In the genomic region with DNA sequence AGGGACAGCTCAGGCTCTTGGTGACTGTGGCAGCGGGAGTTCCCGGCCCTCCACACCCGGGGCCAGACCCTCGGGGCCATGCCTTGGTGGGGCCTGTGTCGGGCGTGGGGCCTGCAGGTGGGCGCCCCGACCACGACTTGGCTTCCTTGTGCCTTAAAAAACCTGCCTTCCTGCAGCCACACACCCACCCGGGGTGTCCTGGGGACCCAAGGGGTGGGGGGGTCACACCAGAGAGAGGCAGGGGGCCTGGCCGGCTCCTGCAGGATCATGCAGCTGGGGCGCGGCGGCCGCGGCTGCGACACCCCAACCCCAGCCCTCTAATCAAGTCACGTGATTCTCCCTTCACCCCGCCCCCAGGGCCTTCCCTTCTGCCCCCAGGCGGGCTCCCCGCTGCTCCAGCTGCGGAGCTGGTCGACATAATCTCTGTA, we compare ENCODE assay signal across 30 cellular contexts. TPM values are rescaled to one million over a fixed set of nuclear protein-coding genes. Genes with fewer than 3 reads are reported as not detected.
DNase-seq lines count a peak whose midpoint lies in the region; FAIRE-seq and TF ChIP-seq lines count a peak whose summit lies in the region.
"Had no signal": no experiment of that assay in that cellular context is flagged by ENCODE, and none has a peak within 500 bp of the region (broad histone marks: within the 10 kb centered on the region; RNA-seq: fewer than 3 reads in every experiment).

No MANE protein-coding gene starts in this region.

- H3K4me1 ChIP-seq in endodermal cell (ENCODE audit: control insufficient read depth, insufficient read depth, low read length): no peaks in the 10 kb centered on the region
- H3K4me1 ChIP-seq: esophagus muscularis mucosa, thyroid gland had no signal

- H3K36me3 ChIP-seq in endodermal cell (ENCODE audit: control insufficient read depth, insufficient read depth, low read length): peaks cover 61% of the 10 kb centered on the region

- WGBS in endodermal cell (ENCODE audit: insufficient coverage in 1 of 2, insufficient read length in 1 of 2), 2 experiments: 95 to 100% methylated on average over 4 to 23 of the region's 23 CpGs

- peaks cover 60% of the 10 kb centered on the region for H3K36me3 Mint-ChIP-seq in endodermal cell (ENCODE audit: low read depth)
- peaks cover 27% of the 10 kb centered on the region for H3K36me3 Mint-ChIP-seq in osteocyte (ENCODE audit: unreplicated experiment)

- no peaks in the 10 kb centered on the region for H3K27me3 ChIP-seq in endodermal cell (ENCODE audit: control insufficient read depth, insufficient read depth, low read length, poor library complexity, severe bottlenecking)
- H3K27me3 ChIP-seq: esophagus muscularis mucosa, thyroid gland had no signal

- in situ Hi-C loops in G401 (cut with HindIII; ENCODE audit: low sequenced_read_pairs): no loop called here

- TF ChIP-seq CTCF in NB4 (IDR thresholded peaks at IDR 0.05; ENCODE audit: low read depth, low read length) (no peak), endodermal cell (conservative IDR thresholded peaks at IDR 0.05) (no peak), osteocyte (IDR thresholded peaks at IDR 0.05) (no peak)

- no peak overlapping the region for H3K4me3 ChIP-seq in NB4 (ENCODE audit: low read depth, low read length)
- H3K4me3 ChIP-seq in endodermal cell (ENCODE audit: low read length): no peak overlapping the region
- H3K4me3 ChIP-seq: esophagus muscularis mucosa, skin epidermis, thyroid gland had no signal

- H3K4me1 Mint-ChIP-seq in endodermal cell (no peaks in the 10 kb centered on the region), osteocyte (ENCODE audit: unreplicated experiment) (peaks cover 6% of the 10 kb centered on the region)

- no peak overlapping the region for H3K9ac ChIP-seq in endodermal cell (ENCODE audit: extremely low read depth, low read length, poor library complexity, severe bottlenecking)

- H3K27me3 Mint-ChIP-seq in endodermal cell (ENCODE audit: insufficient read depth): no peaks in the 10 kb centered on the region
- H3K27me3 Mint-ChIP-seq in osteocyte (ENCODE audit: unreplicated experiment): no peaks in the 10 kb centered on the region
- H3K27me3 Mint-ChIP-seq: naive thymus-derived CD4-positive, alpha-beta T cell had no signal

- H3K4me3 Mint-ChIP-seq in endodermal cell (no peak overlapping the region), osteocyte (ENCODE audit: unreplicated experiment) (no peak overlapping the region)
- H3K4me3 Mint-ChIP-seq: activated naive CD4-positive, alpha-beta T cell treated with anti-CD3 and anti-CD28 coated beads for 36 hours; HFFc6; naive thymus-derived CD4-positive, alpha-beta T cell; T-helper 2 cell treated with Interferon-gamma antibody and Interleukin-4, amounts not matched to agents 5 μg/mL and 100 μg/mL, for 36 hours had no signal

- 0 out of 2 replicates have a peak, but pooled peaks have one; percentile 26 for TF ChIP-seq POLR2A in GM12892 (IDR thresholded peaks at IDR 0.05; ENCODE audit: low read depth, low read length)
- TF ChIP-seq POLR2A in NB4 (IDR thresholded peaks at IDR 0.05; ENCODE audit: extremely low read depth, insufficient read length): no peak

- H3K9me3 Mint-ChIP-seq in endodermal cell (no peaks in the 10 kb centered on the region), osteocyte (ENCODE audit: unreplicated experiment) (no peaks in the 10 kb centered on the region)
- H3K9me3 Mint-ChIP-seq: activated naive CD4-positive, alpha-beta T cell treated with anti-CD3 and anti-CD28 coated beads for 36 hours; CD8-positive, alpha-beta memory T cell; T-helper 2 cell treated with Interferon-gamma antibody and Interleukin-4, amounts not matched to agents 5 μg/mL and 100 μg/mL, for 36 hours had no signal

- FAIRE-seq in GM12892 (lab: Jason Lieb, UNC): no peak

- DNase-seq in GM12892 (ENCODE audit: insufficient read length): no peak
- peak; percentile 45 for DNase-seq in NB4 (ENCODE audit: low read depth)
- DNase-seq in endodermal cell: peak; percentile 63
- DNase-seq in osteocyte (ENCODE audit: extremely low spot score, unreplicated experiment): peak; percentile 84
- no peak for DNase-seq in G401 (ENCODE audit: low spot score)
- no peak for DNase-seq in activated naive CD4-positive, alpha-beta T cell (lab: John Stamatoyannopoulos, UW)
- DNase-seq in SHP77 treated with DMSO at 0.1 percent for 48 hours (lab: John Stamatoyannopoulos, UW): no peak
- DNase-seq: activated CD4-positive, alpha-beta T cell treated with anti-CD3 and anti-CD28 coated beads, Interleukin-2, amount 50 U/mL, for 48 hours; activated naive CD4-positive, alpha-beta T cell treated with anti-CD3 and anti-CD28 coated beads for 36 hours; activated T-cell treated with anti-CD3 and anti-CD28 coated beads, Interleukin-2, amount 50 U/mL, for 1 hour; amygdala; caudate nucleus; CD8-positive, alpha-beta memory T cell; DMS79 treated with DMSO at 0.1 percent for 48 hours; HFFc6; KBM-7; kidney glomerular epithelial cell; mesenchymal stem cell; naive thymus-derived CD4-positive, alpha-beta T cell; NCI-H1694 treated with DMSO at 0.1 percent for 48 hours; NCI-H226; NCI-H774; stimulated activated CD4-positive, alpha-beta T cell treated with anti-CD3 and anti-CD28 coated beads, Interleukin-2, amount 100 ng/mL, for 48 hours; stimulated activated naive CD8-positive, alpha-beta T cell treated with anti-CD3 and anti-CD28 coated beads, Interleukin-15, Interleukin-2, amounts not matched to agents 100 U/mL and 50 U/mL, for 24 hours; thyroid gland had no signal

- H3K27ac Mint-ChIP-seq in endodermal cell (no peak overlapping the region), osteocyte (ENCODE audit: unreplicated experiment) (no peak overlapping the region)
- H3K27ac Mint-ChIP-seq: HFFc6; T-helper 2 cell treated with Interferon-gamma antibody and Interleukin-4, amounts not matched to agents 5 μg/mL and 100 μg/mL, for 36 hours had no signal

- H3K9me3 ChIP-seq in endodermal cell (ENCODE audit: control insufficient read depth, low read length): no peaks in the 10 kb centered on the region
- H3K9me3 ChIP-seq: esophagus muscularis mucosa, thyroid gland had no signal

- no peak overlapping the region for H3K27ac ChIP-seq in endodermal cell (ENCODE audit: low read depth, low read length)
- H3K27ac ChIP-seq: esophagus muscularis mucosa, skin epidermis, thyroid gland had no signal

RNA-seq across cellular contexts. Expression of gene PLPPR3, which starts 10.7 kb away (rescaled TPM):
- polyA plus RNA-seq in GM12892 (2012; ENCODE audit: missing spikeins): not detected
- total RNA-seq in endodermal cell: 100 to 1,000 TPM; 110 to 111 TPM
- polyA plus RNA-seq in endodermal cell (2013, experiment 1 of 2): 157 TPM
- 150 TPM for polyA plus RNA-seq in endodermal cell (2013, experiment 2 of 2)
- 18.2 and 19.4 TPM in 2 replicates for total RNA-seq in osteocyte
- 47.9 and 54.5 TPM in 2 replicates for total RNA-seq in G401 (2014; rRNA removed; shearing (Covaris generic))
- total RNA-seq: activated naive CD4-positive, alpha-beta T cell treated with anti-CD3 and anti-CD28 coated beads for 36 hours; CD8-positive, alpha-beta memory T cell; esophagus muscularis mucosa; naive thymus-derived CD4-positive, alpha-beta T cell; thyroid gland had no signal
- polyA plus RNA-seq: CD8-positive, alpha-beta memory T cell; naive thymus-derived CD4-positive, alpha-beta T cell had no signal

RNA-seq across cellular contexts. Expression of gene PTBP1, which starts 13.8 kb away (rescaled TPM):
- 115 TPM for polyA plus RNA-seq in GM12892 (2012; ENCODE audit: missing spikeins)
- total RNA-seq in endodermal cell (100 to 1,000 TPM; 647 to 694 TPM), osteocyte (339 and 370 TPM in 2 replicates)
- polyA plus RNA-seq in endodermal cell (2013, experiment 1 of 2): 360 TPM
- polyA plus RNA-seq in endodermal cell (2013, experiment 2 of 2): 328 TPM
- total RNA-seq in G401 (2014; rRNA removed; shearing (Covaris generic)): 273 and 361 TPM in 2 replicates

RNA-seq across cellular contexts. Expression of gene AZU1, which starts 16.6 kb away (rescaled TPM):
- not detected for polyA plus RNA-seq in GM12892 (2012; ENCODE audit: missing spikeins)
- total RNA-seq in endodermal cell (1 to 10 TPM; 2.5 to 3.7 TPM), osteocyte (0.91 and 1.0 TPM in 2 replicates)
- 1.2 TPM for polyA plus RNA-seq in endodermal cell (2013, experiment 1 of 2)
- 1.2 TPM for polyA plus RNA-seq in endodermal cell (2013, experiment 2 of 2)
- total RNA-seq in G401 (2014; rRNA removed; shearing (Covaris generic)): 0.25 TPM in 1 of 2 replicates, not detected in the other
- total RNA-seq: activated naive CD4-positive, alpha-beta T cell treated with anti-CD3 and anti-CD28 coated beads for 36 hours; CD8-positive, alpha-beta memory T cell; HFFc6; pulmonary artery endothelial cell; SK-MEL-5; thyroid gland had no signal
- polyA plus RNA-seq: CD8-positive, alpha-beta memory T cell; naive thymus-derived CD4-positive, alpha-beta T cell had no signal

RNA-seq across cellular contexts. Expression of gene PRTN3, which starts 29.8 kb away (rescaled TPM):
- polyA plus RNA-seq in GM12892 (2012; ENCODE audit: missing spikeins): not detected
- total RNA-seq in endodermal cell (not detected), osteocyte (not detected in 2 replicates)
- 0.61 TPM for polyA plus RNA-seq in endodermal cell (2013, experiment 1 of 2)
- polyA plus RNA-seq in endodermal cell (2013, experiment 2 of 2): 0.29 TPM
- total RNA-seq in G401 (2014; rRNA removed; shearing (Covaris generic)): 2.3 TPM in 1 of 2 replicates, not detected in the other
- total RNA-seq: activated naive CD4-positive, alpha-beta T cell treated with anti-CD3 and anti-CD28 coated beads for 36 hours; CD8-positive, alpha-beta memory T cell; HFFc6; pulmonary artery endothelial cell; SK-MEL-5; thyroid gland had no signal
- polyA plus RNA-seq: CD8-positive, alpha-beta memory T cell; naive thymus-derived CD4-positive, alpha-beta T cell had no signal

RNA-seq across cellular contexts. Expression of gene ELANE, which starts 41.1 kb away (rescaled TPM):
- not detected for polyA plus RNA-seq in GM12892 (2012; ENCODE audit: missing spikeins)
- total RNA-seq in endodermal cell (not detected), osteocyte (1.1 and 1.2 TPM in 2 replicates)
- not detected for polyA plus RNA-seq in endodermal cell (2013, experiment 1 of 2)
- polyA plus RNA-seq in endodermal cell (2013, experiment 2 of 2): not detected
- total RNA-seq in G401 (2014; rRNA removed; shearing (Covaris generic)): not detected in 2 replicates
- total RNA-seq: activated naive CD4-positive, alpha-beta T cell treated with anti-CD3 and anti-CD28 coated beads for 36 hours; CD8-positive, alpha-beta memory T cell; pulmonary artery endothelial cell; SK-MEL-5 had no signal
- polyA plus RNA-seq: CD8-positive, alpha-beta memory T cell; naive thymus-derived CD4-positive, alpha-beta T cell had no signal

Comparison
In these comparisons a context has a peak if more than half of its experiments do, and no peak if none do; other contexts are left out.
1. DNase-seq: peak in NB4 (single experiment), endodermal cell (single experiment) and osteocyte (single experiment); none in GM12892 (single experiment), G401 (single experiment), activated naive CD4-positive, alpha-beta T cell (0 of 4) and SHP77 treated with DMSO at 0.1 percent for 48 hours (single experiment).